In genomic region chr6:31172973-31173384, GRCh38 we compare ENCODE assay signal across 36 cellular contexts. TPM values are rescaled to one million over a fixed set of nuclear protein-coding genes. Genes with fewer than 3 reads are reported as not detected.
DNase-seq lines count a peak whose midpoint lies in the region; ATAC-seq, FAIRE-seq and TF ChIP-seq lines count a peak whose summit lies in the region.
"Had no signal": no experiment of that assay in that cellular context is flagged by ENCODE, and none has a peak within 500 bp of the region (broad histone marks: within the 10 kb centered on the region; RNA-seq: fewer than 3 reads in every experiment).

No MANE protein-coding gene starts in this region.

- no peaks in the 10 kb centered on the region for H3K27me3 Mint-ChIP-seq in activated CD4-positive, alpha-beta T cell treated with anti-CD3 and anti-CD28 coated beads for 36 hours
- H3K27me3 Mint-ChIP-seq: activated naive CD8-positive, alpha-beta T cell treated with anti-CD3 and anti-CD28 coated beads, Interleukin-2, amount 50 U/mL, for 24 hours; stimulated activated naive B cell treated with anti-CD40 and anti-IgM and Interleukin-4, amounts not matched to agents 10 μg/mL and 1 μg/mL and 100 μg/mL, for 72 hours had no signal

- peaks cover 13% of the 10 kb centered on the region for H3K23me2 ChIP-seq in H1 (ENCODE audit: low read depth, low read length)

- no peak for DNase-seq in left ventricle myocardium superior
- DNase-seq in right atrium auricular region (ENCODE audit: low spot score): no peak
- peak; percentile 87 to 90 for DNase-seq in H1 (ENCODE audit: low read depth in 1 of 2, low spot score in 2 of 2)
- peak; percentile 74 for DNase-seq in iPS-NIHi11 (ENCODE audit: low spot score)
- no peak for DNase-seq in SK-N-SH
- no peak for DNase-seq in activated CD4-positive, alpha-beta T cell treated with anti-CD3 and anti-CD28 coated beads for 36 hours
- no peak for DNase-seq in NOMO-1 treated with dmso at 0.1 percent for 144 hours (lab: John Stamatoyannopoulos, UW; ENCODE audit: unreplicated experiment)
- no peak for DNase-seq in NCI-H2196 (lab: John Stamatoyannopoulos, UW; ENCODE audit: unreplicated experiment)
- DNase-seq: activated CD4-positive, CD25-positive, alpha-beta regulatory T cell; activated naive CD4-positive, alpha-beta T cell; activated naive CD8-positive, alpha-beta T cell treated with anti-CD3 and anti-CD28 coated beads, Interleukin-2, amount 50 U/mL, for 24 hours; activated T-cell treated with anti-CD3 and anti-CD28 coated beads, Interleukin-2, amount 50 U/mL, for 48 hours; C1 segment of cervical spinal cord; colonic mucosa; COR-L47; DMS53; effector CD4-positive, alpha-beta T cell; GF-D8; GM23248; hippocampal formation; NCI-H1092; NCI-H1694 treated with DMSO at 0.1 percent for 48 hours; NCI-H2171; NCI-H510A treated with DMSO at 0.1 percent for 48 hours; OCI-M1; ovary; stimulated activated naive B cell treated with anti-CD40 and anti-IgM and Interleukin-4, amounts not matched to agents 10 μg/mL and 1 μg/mL and 100 μg/mL, for 72 hours; trophoblast cell had no signal

- H3K27ac ChIP-seq in right atrium auricular region (no peak overlapping the region), H1 (ENCODE audit: low read depth, low read length) (peak overlapping the region; percentile 92), SK-N-SH (ENCODE audit: low read depth in 2 of 2, low read length in 1 of 2) (no peak overlapping the region)
- H3K27ac ChIP-seq: cardiac muscle cell, colonic mucosa, GM23248, ovary, SK-N-MC had no signal

- peak in 1 of 2 experiments; percentile 16; a peak in 1 of 4 replicates for TF ChIP-seq RAD21 in H1 (IDR thresholded peaks at IDR 0.05 in 1 of 2, conservative IDR thresholded peaks at IDR 0.05 in 1 of 2; ENCODE audit: low read depth in 2 of 2, low read length in 2 of 2)
- no peak for TF ChIP-seq RAD21 in SK-N-SH (IDR thresholded peaks at IDR 0.05; ENCODE audit: low read length)

- peak overlapping the region; percentile 65 for H3K56ac ChIP-seq in H1 (replicated peaks; ENCODE audit: insufficient read length, low read depth, low read length)

- no peaks in the 10 kb centered on the region for H3F3A ChIP-seq in SK-N-SH (replicated peaks; ENCODE audit: insufficient read depth)

- H3K4ac ChIP-seq in H1 (replicated peaks; ENCODE audit: insufficient read length, low read depth, low read length): peak overlapping the region; percentile 95

- H3K4me3 ChIP-seq in right atrium auricular region: no peak overlapping the region
- peak overlapping the region; percentile 44 to 62 (median 55) for H3K4me3 ChIP-seq in H1 (ENCODE audit: extremely low read depth in 1 of 4, insufficient read depth in 2 of 4, low read depth in 3 of 4, low read length in 4 of 4)
- no peak overlapping the region for H3K4me3 ChIP-seq in SK-N-SH (ENCODE audit: low read depth in 2 of 2, low read length in 1 of 2)
- H3K4me3 ChIP-seq: cardiac muscle cell, colonic mucosa, GM23248, lung, ovary, SK-N-MC had no signal

- peak overlapping the region; percentile 9; the same call in 1 of the 2 replicates for H2BK15ac ChIP-seq in H1 (ENCODE audit: low read length)

- H3K4me2 ChIP-seq in H1 (ENCODE audit: insufficient read depth in 1 of 2, low read depth in 2 of 2, low read length in 2 of 2) (peak overlapping the region; percentile 83 to 89), SK-N-SH (no peak overlapping the region)

- CTCF ChIA-PET in H1 (lab: Charles Lee; ENCODE audit: partially characterized antibody): interaction anchor here (1.3 to 5.9 kb wide), 7 partner anchors 11 to 194 kb away, joined by 4 to 36 read pairs (median 12); partner anchors contain the start of genes PSORS1C1, PSORS1C2 and TCF19
- CTCF ChIA-PET in SK-N-SH (lab: Yijun Ruan, JAX): interaction anchor here (2.3 kb wide), 1 partner anchor 19 kb away, joined by 10 read pairs; no protein-coding TSS in a partner anchor
- CTCF ChIA-PET in activated CD4-positive, alpha-beta T cell treated with anti-CD3 and anti-CD28 coated beads for 36 hours (lab: Charles Lee): no interaction called here

- POLR2A ChIA-PET in H1 (lab: Charles Lee; ENCODE audit: partially characterized antibody) (interaction anchor here (0.8 to 68.5 kb wide), 8 partner anchors 4 to 706 kb away, joined by 3 to 2251 read pairs (median 5); partner anchors contain the start of genes CCHCR1, CDSN, MICA and POU5F1), SK-N-SH (lab: Yijun Ruan, JAX) (no interaction called here)
- POLR2A ChIA-PET in activated CD4-positive, alpha-beta T cell treated with anti-CD3 and anti-CD28 coated beads for 36 hours (lab: Charles Lee): no interaction called here

- H3K27ac Mint-ChIP-seq in activated CD4-positive, alpha-beta T cell treated with anti-CD3 and anti-CD28 coated beads for 36 hours: no peak overlapping the region
- H3K27ac Mint-ChIP-seq: activated naive CD8-positive, alpha-beta T cell treated with anti-CD3 and anti-CD28 coated beads, Interleukin-2, amount 50 U/mL, for 24 hours; nephron; stimulated activated naive B cell treated with anti-CD40 and anti-IgM and Interleukin-4, amounts not matched to agents 10 μg/mL and 1 μg/mL and 100 μg/mL, for 72 hours had no signal

- TF ChIP-seq EP300 in H1 (IDR thresholded peaks at IDR 0.05; ENCODE audit: borderline replicate concordance in 1 of 2, low read depth in 2 of 2, low read length in 2 of 2): peak in 1 of 2 experiments; percentile 89; a peak in 1 of 3 replicates
- TF ChIP-seq EP300 in SK-N-SH (IDR thresholded peaks at IDR 0.05; ENCODE audit: borderline replicate concordance in 1 of 2, low read depth in 1 of 2, low read length in 1 of 2): no peak

- H2BK5ac ChIP-seq in H1 (ENCODE audit: low read depth, low read length): peak overlapping the region; percentile 100

- H3K9ac ChIP-seq in H1 (replicated peaks in 1 of 4; ENCODE audit: extremely low read depth in 1 of 4, low read depth in 3 of 4, low read length in 3 of 4): peak overlapping the region in 3 of 4 experiments; percentile 66 to 83 (median 73); a peak in 6 of 7 replicates
- no peak overlapping the region for H3K9ac ChIP-seq in SK-N-SH
- H3K9ac ChIP-seq: GM23248 had no signal

- 4% methylated on average over 5 of the region's 5 CpGs; no CpG with 5 or more reads in 1 of the 2 experiments for WGBS in H1 (ENCODE audit: extremely low coverage in 1 of 2, insufficient coverage in 1 of 2, insufficient read length in 1 of 2, insufficient replicate concordance in 2 of 2, low coverage in 1 of 2, low lambda C conversion rate in 2 of 2, missing lambda C conversion rate in 1 of 2), 2 experiments
- 91% methylated on average over 4 of the region's 5 CpGs for WGBS in SK-N-SH (ENCODE audit: low lambda C conversion rate)

- H3K9me3 ChIP-seq in right atrium auricular region (no peaks in the 10 kb centered on the region), H1 (ENCODE audit: insufficient read depth in 2 of 2, low read depth in 1 of 2, low read length in 1 of 2) (no peaks in the 10 kb centered on the region), SK-N-SH (no peaks in the 10 kb centered on the region)
- H3K9me3 ChIP-seq: colonic mucosa, ovary had no signal

- H2AFZ ChIP-seq in H1 (ENCODE audit: low read length) (no peak overlapping the region), SK-N-SH (ENCODE audit: low read depth) (no peak overlapping the region)
- H2AFZ ChIP-seq: GM23248 had no signal

- no peaks in the 10 kb centered on the region for H3K36me3 Mint-ChIP-seq in activated CD4-positive, alpha-beta T cell treated with anti-CD3 and anti-CD28 coated beads for 36 hours (ENCODE audit: low read depth)

- peak overlapping the region; percentile 63; the same call in 1 of the 2 replicates for H4K8ac ChIP-seq in H1 (ENCODE audit: extremely low read depth, insufficient read depth, low read length)

- H3K18ac ChIP-seq in H1 (ENCODE audit: extremely low read depth, low read length): peak overlapping the region; percentile 97

- intact Hi-C loops in left ventricle myocardium superior (cut with micrococcal nuclease): no loop called here
- intact Hi-C loops in activated CD4-positive, alpha-beta T cell treated with anti-CD3 and anti-CD28 coated beads for 36 hours (cut with DNase I, micrococcal nuclease): no loop called here

- H3K27me3 ChIP-seq in right atrium auricular region (no peaks in the 10 kb centered on the region), H1 (replicated peaks in 1 of 4; ENCODE audit: control insufficient read depth in 3 of 4, extremely low read depth in 1 of 4, insufficient read depth in 3 of 4, low read length in 3 of 4) (no peaks in the 10 kb centered on the region), SK-N-SH (ENCODE audit: insufficient read depth) (no peaks in the 10 kb centered on the region)
- H3K27me3 ChIP-seq: colonic mucosa, ovary had no signal

- H3K36me3 ChIP-seq in right atrium auricular region (no peaks in the 10 kb centered on the region), H1 (ENCODE audit: control insufficient read depth in 2 of 4, insufficient read depth in 4 of 4, low read length in 3 of 4) (no peaks in the 10 kb centered on the region), SK-N-SH (replicated peaks in 1 of 2; ENCODE audit: control insufficient read depth in 1 of 2, insufficient read depth in 2 of 2, low read length in 1 of 2) (no peaks in the 10 kb centered on the region)
- H3K36me3 ChIP-seq: cardiac muscle cell, colonic mucosa, ovary had no signal

- no peaks in the 10 kb centered on the region for H3K9me3 Mint-ChIP-seq in activated CD4-positive, alpha-beta T cell treated with anti-CD3 and anti-CD28 coated beads for 36 hours (ENCODE audit: low read depth)
- H3K9me3 Mint-ChIP-seq: activated naive CD8-positive, alpha-beta T cell treated with anti-CD3 and anti-CD28 coated beads, Interleukin-2, amount 50 U/mL, for 24 hours; nephron; stimulated activated naive B cell treated with anti-CD40 and anti-IgM and Interleukin-4, amounts not matched to agents 10 μg/mL and 1 μg/mL and 100 μg/mL, for 72 hours had no signal

- no peak overlapping the region for H3K4me3 Mint-ChIP-seq in activated CD4-positive, alpha-beta T cell treated with anti-CD3 and anti-CD28 coated beads for 36 hours
- H3K4me3 Mint-ChIP-seq: activated naive CD8-positive, alpha-beta T cell treated with anti-CD3 and anti-CD28 coated beads, Interleukin-2, amount 50 U/mL, for 24 hours; nephron; stimulated activated naive B cell treated with anti-CD40 and anti-IgM and Interleukin-4, amounts not matched to agents 10 μg/mL and 1 μg/mL and 100 μg/mL, for 72 hours had no signal

- H3K14ac ChIP-seq in H1 (ENCODE audit: insufficient read length): no peak overlapping the region

- peak overlapping the region; percentile 95 for H2BK12ac ChIP-seq in H1 (ENCODE audit: low read depth, low read length)

- no peaks in the 10 kb centered on the region for H3K9me2 ChIP-seq in SK-N-SH

- H2BK120ac ChIP-seq in H1 (replicated peaks; ENCODE audit: low read depth, low read length): peak overlapping the region; percentile 96

- TF ChIP-seq CTCF in right atrium auricular region (IDR thresholded peaks at IDR 0.05) (no peak), H1 (IDR thresholded peaks at IDR 0.05; ENCODE audit: control extremely low read depth in 1 of 3, insufficient read depth in 1 of 3, low read depth in 1 of 3, low read length in 3 of 3) (no peak), SK-N-SH (IDR thresholded peaks at IDR 0.05) (no peak)

- H2AK5ac ChIP-seq in H1 (ENCODE audit: low read depth, low read length): peak overlapping the region; percentile 97

- peak overlapping the region; percentile 77 for H4K5ac ChIP-seq in H1 (ENCODE audit: insufficient read length, low read depth, low read length)

- H3K79me1 ChIP-seq in H1 (ENCODE audit: low read depth, low read length): peaks cover 6% of the 10 kb centered on the region

- FAIRE-seq in H1 (lab: Jason Lieb, UNC): peak; percentile 94
- FAIRE-seq: astrocyte had no signal

- peaks cover under 1% of the 10 kb centered on the region for H3K4me1 Mint-ChIP-seq in activated CD4-positive, alpha-beta T cell treated with anti-CD3 and anti-CD28 coated beads for 36 hours

- peak overlapping the region; percentile 99 for H4K91ac ChIP-seq in H1 (replicated peaks; ENCODE audit: insufficient read length, low read length)

- no peak overlapping the region for H3K23ac ChIP-seq in H1 (ENCODE audit: insufficient read length)

- peak; percentile 17 for ATAC-seq in left ventricle myocardium superior
- ATAC-seq in activated CD4-positive, alpha-beta T cell treated with anti-CD3 and anti-CD28 coated beads for 36 hours: no peak
- ATAC-seq: activated naive CD8-positive, alpha-beta T cell treated with anti-CD3 and anti-CD28 coated beads, Interleukin-2, amount 50 U/mL, for 24 hours; stimulated activated naive B cell treated with anti-CD40 and anti-IgM and Interleukin-4, amounts not matched to agents 10 μg/mL and 1 μg/mL and 100 μg/mL, for 72 hours had no signal

- peaks cover 19 to 60% of the 10 kb centered on the region in 2 experiments for H3K79me2 ChIP-seq in H1 (ENCODE audit: control insufficient read depth in 1 of 2, insufficient read depth in 2 of 2, low read length in 2 of 2)
- H3K79me2 ChIP-seq in SK-N-SH (ENCODE audit: insufficient read depth): no peaks in the 10 kb centered on the region

- peak overlapping the region; percentile 88; the same call in 1 of the 2 replicates for H2BK20ac ChIP-seq in H1 (ENCODE audit: low read length)

- TF ChIP-seq POLR2A in H1 (IDR thresholded peaks at IDR 0.05; ENCODE audit: control extremely low read depth in 1 of 2, low read depth in 2 of 2, low read length in 2 of 2): peak in 1 of 2 experiments; percentile 91; a peak in 2 of 3 replicates

- peaks cover 7 to 9% of the 10 kb centered on the region in 2 experiments for H4K20me1 ChIP-seq in H1 (replicated peaks in 1 of 2; ENCODE audit: control insufficient read depth in 1 of 2, insufficient read depth in 2 of 2, low read length in 2 of 2)
- no peaks in the 10 kb centered on the region for H4K20me1 ChIP-seq in SK-N-SH (ENCODE audit: insufficient read depth)

- no peaks in the 10 kb centered on the region for H3K4me1 ChIP-seq in right atrium auricular region
- peaks cover 22 to 43% (median 32%) of the 10 kb centered on the region in 4 experiments for H3K4me1 ChIP-seq in H1 (replicated peaks in 1 of 4; ENCODE audit: control insufficient read depth in 3 of 4, insufficient read depth in 4 of 4, low read length in 3 of 4)
- H3K4me1 ChIP-seq in SK-N-SH (ENCODE audit: control insufficient read depth in 1 of 2, insufficient read depth in 2 of 2, low read depth in 1 of 2, low read length in 1 of 2): no peaks in the 10 kb centered on the region
- H3K4me1 ChIP-seq: colonic mucosa had no signal

RNA-seq across cellular contexts. Expression of gene POU5F1, which starts 2.5 kb away (rescaled TPM):
- total RNA-seq in left ventricle myocardium superior (0.67 TPM), right atrium auricular region (not detected)
- 2,526 and 2,533 TPM in 2 replicates for total RNA-seq in H1 (2021; fragmentation: NEBNext Ultra II Directional; extraction: Animal tissue kit (Norgen Biotek cat#: 25700))
- polyA plus RNA-seq in H1 (2011; rRNA removed) (2,437 and 2,958 TPM in 2 replicates), SK-N-SH (2012; rRNA removed) (not detected in 2 replicates)
- polyA plus RNA-seq in H1 (2011; cell fraction: cytosol; rRNA removed): 3,112 TPM
- 1,732 TPM for polyA plus RNA-seq in H1 (2011; cell fraction: nucleus; rRNA removed)
- 1,944 to 3,021 TPM (median 2,827 TPM) in 4 replicates for polyA plus RNA-seq in H1 (2012, experiment 1 of 2)
- polyA plus RNA-seq in H1 (2012, experiment 2 of 2): 3,585 TPM
- 2,440 TPM for polyA plus RNA-seq in H1 (2013, experiment 1 of 2)
- polyA plus RNA-seq in H1 (2013, experiment 2 of 2): 2,561 TPM
- polyA minus RNA-seq in H1 (2011; rRNA and poly(A)+ RNA removed): 686 and 909 TPM in 2 replicates
- 545 TPM for polyA minus RNA-seq in H1 (2011; cell fraction: cytosol; rRNA and poly(A)+ RNA removed)
- 413 TPM for polyA minus RNA-seq in H1 (2011; cell fraction: nucleus; rRNA and poly(A)+ RNA removed)
- not detected in 2 replicates for polyA plus RNA-seq in SK-N-SH (2012; cell fraction: cytosol; rRNA removed)
- polyA plus RNA-seq in SK-N-SH (2012; cell fraction: nucleus; rRNA removed): 0.02 TPM in 1 of 2 replicates, not detected in the other
- under 1 TPM in 1 of 2 experiments, not detected in 1; 0.21 TPM for total RNA-seq in activated CD4-positive, alpha-beta T cell treated with anti-CD3 and anti-CD28 coated beads for 36 hours
- total RNA-seq: skeletal muscle tissue; T-helper 1 cell treated with Interleukin-12 subunit alpha and Interleukin-12 subunit beta and Interleukin-4 antibody, amounts not matched to agents 30 ng/mL and 1 ng/mL, for 36 hours had no signal
- polyA plus RNA-seq: cardiac muscle cell had no signal

RNA-seq across cellular contexts. Expression of gene TCF19, which starts 14.6 kb away (rescaled TPM):
- total RNA-seq in left ventricle myocardium superior: 5.6 TPM
- total RNA-seq in right atrium auricular region: 1 to 10 TPM; 1.5 to 1.6 TPM
- 10.0 and 11.0 TPM in 2 replicates for total RNA-seq in H1 (2021; fragmentation: NEBNext Ultra II Directional; extraction: Animal tissue kit (Norgen Biotek cat#: 25700))
- polyA plus RNA-seq in H1 (2011; rRNA removed): 7.2 and 12.5 TPM in 2 replicates
- 10.0 TPM for polyA plus RNA-seq in H1 (2011; cell fraction: cytosol; rRNA removed)
- polyA plus RNA-seq in H1 (2011; cell fraction: nucleus; rRNA removed): 15.6 TPM
- 9.6 to 10.7 TPM (median 10.2 TPM) in 4 replicates for polyA plus RNA-seq in H1 (2012, experiment 1 of 2)
- 8.6 TPM for polyA plus RNA-seq in H1 (2012, experiment 2 of 2)
- 6.5 TPM for polyA plus RNA-seq in H1 (2013, experiment 1 of 2)
- polyA plus RNA-seq in H1 (2013, experiment 2 of 2): 6.5 TPM
- polyA minus RNA-seq in H1 (2011; rRNA and poly(A)+ RNA removed): 5.5 and 5.6 TPM in 2 replicates
- 5.3 TPM for polyA minus RNA-seq in H1 (2011; cell fraction: cytosol; rRNA and poly(A)+ RNA removed)
- 5.4 TPM for polyA minus RNA-seq in H1 (2011; cell fraction: nucleus; rRNA and poly(A)+ RNA removed)
- 7.0 and 9.3 TPM in 2 replicates for polyA plus RNA-seq in SK-N-SH (2012; rRNA removed)
- polyA plus RNA-seq in SK-N-SH (2012; cell fraction: cytosol; rRNA removed): 4.5 and 6.7 TPM in 2 replicates
- polyA plus RNA-seq in SK-N-SH (2012; cell fraction: nucleus; rRNA removed): 14.9 and 15.7 TPM in 2 replicates
- total RNA-seq in activated CD4-positive, alpha-beta T cell treated with anti-CD3 and anti-CD28 coated beads for 36 hours: 10 to 100 TPM; 82.6 to 88.0 TPM

RNA-seq across cellular contexts. Expression of gene CCHCR1, which starts 15.4 kb away (rescaled TPM):
- total RNA-seq in left ventricle myocardium superior: 11.2 TPM
- 1 to 10 TPM; 7.6 to 9.1 TPM for total RNA-seq in right atrium auricular region
- total RNA-seq in H1 (2021; fragmentation: NEBNext Ultra II Directional; extraction: Animal tissue kit (Norgen Biotek cat#: 25700)): 38.0 and 38.2 TPM in 2 replicates
- polyA plus RNA-seq in H1 (2011; rRNA removed): 20.9 and 32.8 TPM in 2 replicates
- polyA plus RNA-seq in H1 (2011; cell fraction: cytosol; rRNA removed): 50.9 TPM
- polyA plus RNA-seq in H1 (2011; cell fraction: nucleus; rRNA removed): 138 TPM
- 36.7 to 61.3 TPM (median 50.8 TPM) in 4 replicates for polyA plus RNA-seq in H1 (2012, experiment 1 of 2)
- polyA plus RNA-seq in H1 (2012, experiment 2 of 2): 19.0 TPM
- 19.9 TPM for polyA plus RNA-seq in H1 (2013, experiment 1 of 2)
- 17.6 TPM for polyA plus RNA-seq in H1 (2013, experiment 2 of 2)
- 29.0 and 29.1 TPM in 2 replicates for polyA minus RNA-seq in H1 (2011; rRNA and poly(A)+ RNA removed)
- polyA minus RNA-seq in H1 (2011; cell fraction: cytosol; rRNA and poly(A)+ RNA removed): 20.8 TPM
- 43.1 TPM for polyA minus RNA-seq in H1 (2011; cell fraction: nucleus; rRNA and poly(A)+ RNA removed)
- polyA plus RNA-seq in SK-N-SH (2012; rRNA removed): 15.5 and 18.7 TPM in 2 replicates
- 6.0 and 10.0 TPM in 2 replicates for polyA plus RNA-seq in SK-N-SH (2012; cell fraction: cytosol; rRNA removed)
- 46.7 and 87.3 TPM in 2 replicates for polyA plus RNA-seq in SK-N-SH (2012; cell fraction: nucleus; rRNA removed)
- 10 to 100 TPM; 39.7 to 57.6 TPM for total RNA-seq in activated CD4-positive, alpha-beta T cell treated with anti-CD3 and anti-CD28 coated beads for 36 hours

RNA-seq across cellular contexts. Expression of gene PSORS1C2, which starts 34.1 kb away (rescaled TPM):
- total RNA-seq in left ventricle myocardium superior (not detected), right atrium auricular region (not detected)
- total RNA-seq in H1 (2021; fragmentation: NEBNext Ultra II Directional; extraction: Animal tissue kit (Norgen Biotek cat#: 25700)): not detected in 2 replicates
- polyA plus RNA-seq in H1 (2011; rRNA removed) (0.11 and 0.58 TPM in 2 replicates), SK-N-SH (2012; rRNA removed) (not detected in 2 replicates)
- 0.39 TPM for polyA plus RNA-seq in H1 (2011; cell fraction: cytosol; rRNA removed)
- 1.4 TPM for polyA plus RNA-seq in H1 (2011; cell fraction: nucleus; rRNA removed)
- 0.52 to 0.62 TPM (median 0.57 TPM) in 3 of 4 replicates, not detected in the other for polyA plus RNA-seq in H1 (2012, experiment 1 of 2)
- polyA plus RNA-seq in H1 (2012, experiment 2 of 2): 0.21 TPM
- 1.6 TPM for polyA plus RNA-seq in H1 (2013, experiment 1 of 2)
- 1.6 TPM for polyA plus RNA-seq in H1 (2013, experiment 2 of 2)
- not detected in 2 replicates for polyA minus RNA-seq in H1 (2011; rRNA and poly(A)+ RNA removed)
- polyA minus RNA-seq in H1 (2011; cell fraction: cytosol; rRNA and poly(A)+ RNA removed): not detected
- polyA minus RNA-seq in H1 (2011; cell fraction: nucleus; rRNA and poly(A)+ RNA removed): not detected
- 0.03 TPM in 1 of 2 replicates, not detected in the other for polyA plus RNA-seq in SK-N-SH (2012; cell fraction: cytosol; rRNA removed)
- not detected in 2 replicates for polyA plus RNA-seq in SK-N-SH (2012; cell fraction: nucleus; rRNA removed)
- not detected for total RNA-seq in activated CD4-positive, alpha-beta T cell treated with anti-CD3 and anti-CD28 coated beads for 36 hours
- total RNA-seq: astrocyte; cardiac muscle cell; colonic mucosa; GM23248; lung; ovary; renal cortical epithelial cell; skeletal muscle tissue; T-helper 1 cell treated with Interleukin-12 subunit alpha and Interleukin-12 subunit beta and Interleukin-4 antibody, amounts not matched to agents 30 ng/mL and 1 ng/mL, for 36 hours had no signal
- polyA plus RNA-seq: cardiac muscle cell, GM23248, lung, ovary had no signal

RNA-seq across cellular contexts. Expression of gene CDSN, which starts 52.7 kb away (rescaled TPM):
- not detected for total RNA-seq in left ventricle myocardium superior
- not detected for total RNA-seq in right atrium auricular region
- not detected in 2 replicates for total RNA-seq in H1 (2021; fragmentation: NEBNext Ultra II Directional; extraction: Animal tissue kit (Norgen Biotek cat#: 25700))
- polyA plus RNA-seq in H1 (2011; rRNA removed): not detected in 2 replicates
- not detected for polyA plus RNA-seq in H1 (2011; cell fraction: cytosol; rRNA removed)
- polyA plus RNA-seq in H1 (2011; cell fraction: nucleus; rRNA removed): not detected
- not detected in 4 replicates for polyA plus RNA-seq in H1 (2012, experiment 1 of 2)
- not detected for polyA plus RNA-seq in H1 (2012, experiment 2 of 2)
- not detected for polyA plus RNA-seq in H1 (2013, experiment 1 of 2)
- not detected for polyA plus RNA-seq in H1 (2013, experiment 2 of 2)
- polyA minus RNA-seq in H1 (2011; rRNA and poly(A)+ RNA removed): not detected in 2 replicates
- polyA minus RNA-seq in H1 (2011; cell fraction: cytosol; rRNA and poly(A)+ RNA removed): not detected
- not detected for polyA minus RNA-seq in H1 (2011; cell fraction: nucleus; rRNA and poly(A)+ RNA removed)
- polyA plus RNA-seq in SK-N-SH (2012; rRNA removed): 0.02 TPM in 1 of 2 replicates, not detected in the other
- polyA plus RNA-seq in SK-N-SH (2012; cell fraction: cytosol; rRNA removed): not detected in 2 replicates
- polyA plus RNA-seq in SK-N-SH (2012; cell fraction: nucleus; rRNA removed): not detected in 2 replicates
- total RNA-seq in activated CD4-positive, alpha-beta T cell treated with anti-CD3 and anti-CD28 coated beads for 36 hours: not detected
- total RNA-seq: cardiac muscle cell; colonic mucosa; GM23248; skeletal muscle tissue; T-helper 1 cell treated with Interleukin-12 subunit alpha and Interleukin-12 subunit beta and Interleukin-4 antibody, amounts not matched to agents 30 ng/mL and 1 ng/mL, for 36 hours had no signal
- polyA plus RNA-seq: cardiac muscle cell, GM23248 had no signal

Comparison
In these comparisons a context has a peak if more than half of its experiments do, and no peak if none do; other contexts are left out.
1. DNase-seq: peak in H1 (2 of 2) and iPS-NIHi11 (single experiment); none in left ventricle myocardium superior (single experiment), right atrium auricular region (single experiment), SK-N-SH (single experiment), activated CD4-positive, alpha-beta T cell treated with anti-CD3 and anti-CD28 coated beads for 36 hours (single experiment), NOMO-1 treated with dmso at 0.1 percent for 144 hours (single experiment) and NCI-H2196 (single experiment).
2. H3K4me3 ChIP-seq: peak in H1 (4 of 4); none in right atrium auricular region (0 of 2) and SK-N-SH (0 of 2).
3. RNA of gene POU5F1, which starts 2.5 kb away (total RNA-seq): 2,526 to 2,533 TPM in H1; 0.67 TPM in left ventricle myocardium superior (single experiment), 0.21 TPM in activated CD4-positive, alpha-beta T cell treated with anti-CD3 and anti-CD28 coated beads for 36 hours and not detected in right atrium auricular region; every median in the first group is over 1,000 times any median in the second.